In the genomic region with DNA sequence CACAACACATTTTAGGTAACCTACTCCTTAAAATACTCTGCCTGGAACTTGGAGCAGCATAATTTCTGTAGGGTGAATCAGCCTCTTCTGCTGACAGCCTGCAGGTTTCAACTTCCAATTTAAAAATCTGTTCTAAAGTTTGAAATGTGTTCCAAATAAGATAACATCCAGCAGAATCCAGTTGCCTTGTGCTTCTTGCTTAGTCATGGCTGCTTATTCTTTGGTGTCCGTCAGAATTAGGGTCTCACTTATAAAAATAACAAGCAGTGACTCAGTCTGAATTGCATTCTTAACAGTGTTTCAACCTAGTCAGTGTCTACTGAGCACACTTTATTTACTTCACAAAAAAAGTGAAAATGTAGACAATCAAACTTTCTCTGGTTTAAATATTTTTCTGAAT, we compare ENCODE assay signal across 20 cellular contexts. TPM values are rescaled to one million over a fixed set of nuclear protein-coding genes. Genes with fewer than 3 reads are reported as not detected.
A peak's percentile ranks its signal among the peaks of the same experiment; 100 is the strongest.
DNase-seq lines count a peak whose midpoint lies in the region; TF ChIP-seq lines count a peak whose summit lies in the region.
"Had no signal": no experiment of that assay in that cellular context is flagged by ENCODE, and none has a peak within 500 bp of the region (broad histone marks: within the 10 kb centered on the region; RNA-seq: fewer than 3 reads in every experiment).

No MANE protein-coding gene starts in this region.

- WGBS in smooth muscle cell (ENCODE audit: low lambda C conversion rate), result 0% methylated on average over 1 of the region's 1 CpG
- WGBS in stomach, 5 donors, result 33 to 61% (median 44%) methylated on average over 1 of the region's 1 CpG

- H3K4me3 ChIP-seq in astrocyte of the cerebellum (ENCODE audit: low read depth, low read length) (peak overlapping the region; percentile 72), smooth muscle cell (no peak overlapping the region), stomach (no peak overlapping the region)
- H3K4me3 ChIP-seq: adrenal gland, BLaER1, left lung had no signal

- TF ChIP-seq EP300 in stomach (IDR thresholded peaks at IDR 0.05), result no peak

- no peak overlapping the region for H3K9ac ChIP-seq in smooth muscle cell (ENCODE audit: low read depth)
- H3K9ac ChIP-seq: BLaER1 had no signal

- peak; percentile 54 for DNase-seq in H4 (ENCODE audit: low spot score)
- no peak for DNase-seq in astrocyte of the cerebellum (ENCODE audit: low read depth)
- peak; percentile 33 for DNase-seq in hepatic stellate cell (ENCODE audit: low spot score)
- no peak for DNase-seq in smooth muscle cell (lab: John Stamatoyannopoulos, UW; ENCODE audit: unreplicated experiment)
- DNase-seq in NCI-H1105 treated with DMSO at 0.1 percent for 48 hours (lab: John Stamatoyannopoulos, UW), result no peak
- no peak for DNase-seq in nucleus accumbens (lab: John Stamatoyannopoulos, UW)
- no peak for DNase-seq in stomach
- no peak for DNase-seq in NCI-H187 (lab: John Stamatoyannopoulos, UW)
- DNase-seq: activated CD4-positive, alpha-beta memory T cell treated with anti-CD3 and anti-CD28 coated beads, Interleukin-2, amount 10 ng/mL, durations not matched to agents 7 days and 5 days; adrenal gland; esophagus squamous epithelium; hypothalamus; left lung; NCI-H187 treated with DMSO at 0.1 percent for 48 hours; NCI-H510A treated with DMSO at 0.1 percent for 48 hours; stimulated activated CD4-positive, alpha-beta T cell treated with anti-CD3 and anti-CD28 coated beads, Interleukin-15, amount 100 ng/mL, for 24 hours; stimulated activated naive CD8-positive, alpha-beta T cell treated with anti-CD3 and anti-CD28 coated beads, Interleukin-15, amount 100 ng/mL, for 72 hours had no signal

- H3K27ac ChIP-seq in smooth muscle cell (ENCODE audit: low read depth) (no peak overlapping the region), stomach (peak overlapping the region in 1 of 5 donors; percentile 26)
- H3K27ac ChIP-seq: adrenal gland, BLaER1 had no signal

- in situ Hi-C loops in astrocyte of the cerebellum (cut with HindIII; ENCODE audit: low sequenced_read_pairs), result no loop called here

- H3K9me3 ChIP-seq in smooth muscle cell (replicated peaks; ENCODE audit: low read depth) (no peaks in the 10 kb centered on the region), stomach (no peaks in the 10 kb centered on the region)
- H3K9me3 ChIP-seq: adrenal gland, esophagus squamous epithelium, left lung had no signal

- H3K4me2 ChIP-seq in smooth muscle cell, result peak overlapping the region; percentile 10
- H3K4me2 ChIP-seq: BLaER1 had no signal

- H3K4me1 ChIP-seq in smooth muscle cell (ENCODE audit: low read depth) (peaks cover 24% of the 10 kb centered on the region), stomach (peaks cover 4 to 28% (median 24%) of the 10 kb centered on the region in 4 donors)
- H3K4me1 ChIP-seq: BLaER1 had no signal

- TF ChIP-seq CTCF in astrocyte of the cerebellum (IDR thresholded peaks at IDR 0.05; ENCODE audit: low read depth, low read length, missing control alignments), result no peak
- TF ChIP-seq CTCF in smooth muscle cell (IDR thresholded peaks at IDR 0.05; ENCODE audit: borderline replicate concordance, insufficient read depth, poor library complexity, severe bottlenecking), result no peak
- TF ChIP-seq CTCF in stomach (IDR thresholded peaks at IDR 0.05), result no peak

- no peaks in the 10 kb centered on the region for H3F3A ChIP-seq in smooth muscle cell (ENCODE audit: low read depth)

- no peaks in the 10 kb centered on the region for H3K79me2 ChIP-seq in smooth muscle cell (ENCODE audit: low read depth)

- intact Hi-C loops in stomach (cut with DNase I; ENCODE audit: low total_unique reads), result no loop called here

- no peak overlapping the region for H2AFZ ChIP-seq in smooth muscle cell (ENCODE audit: low read depth)

- no peaks in the 10 kb centered on the region for H4K20me1 ChIP-seq in smooth muscle cell (ENCODE audit: low read depth)
- H4K20me1 ChIP-seq: BLaER1 had no signal

- H3K27me3 ChIP-seq in smooth muscle cell (ENCODE audit: low read depth) (peaks cover 47% of the 10 kb centered on the region), stomach (peaks cover 0 to 60% (median 35%) of the 10 kb centered on the region in 3 donors)
- H3K27me3 ChIP-seq: BLaER1 had no signal

- no peaks in the 10 kb centered on the region for H3K36me3 ChIP-seq in smooth muscle cell (ENCODE audit: low read depth)
- no peaks in the 10 kb centered on the region for H3K36me3 ChIP-seq in stomach
- H3K36me3 ChIP-seq: adrenal gland, BLaER1, esophagus squamous epithelium, left lung had no signal

- TF ChIP-seq POLR2A in stomach (IDR thresholded peaks at IDR 0.05), result no peak

RNA-seq across cellular contexts. Expression of gene CDH6, which starts 3.7 kb away (rescaled TPM):
- 65.1 and 70.2 TPM in 2 replicates for total RNA-seq in H4 (2014; rRNA removed; shearing (Covaris generic))
- total RNA-seq in smooth muscle cell, result 5.9 and 6.7 TPM in 2 replicates
- polyA plus RNA-seq in smooth muscle cell, result 1.5 and 5.3 TPM in 2 replicates
- 1 to 10 TPM in 2 of 5 donors, under 1 TPM in 1, not detected in 2; 0.29 to 9.2 (median 2.3) TPM for total RNA-seq in stomach
- polyA plus RNA-seq in stomach, result under 1 TPM; 0.30 to 0.31 (median 0.31) TPM
- total RNA-seq: activated CD4-positive, alpha-beta memory T cell treated with anti-CD3 and anti-CD28 coated beads, Interleukin-2, amount 10 ng/mL, durations not matched to agents 7 days and 5 days; activated T-helper 1 cell treated with anti-CD3 and anti-CD28 coated beads, Interleukin-12 subunit alpha, Interleukin-12 subunit beta, Interleukin-2, Interleukin-4 antibody, amounts not matched to agents 30 ng/mL and 10 ng/mL and 1 ng/mL, durations not matched to agents 14 hours and 24 hours and 36 hours; dermis microvascular lymphatic vessel endothelial cell had no signal

Comparison
In these comparisons a context has a peak if more than half of its experiments do, and no peak if none do; other contexts are left out.
1. DNase-seq: peak in H4 (single experiment) and hepatic stellate cell (single experiment); none in astrocyte of the cerebellum (single experiment), smooth muscle cell (single experiment), NCI-H1105 treated with DMSO at 0.1 percent for 48 hours (single experiment), nucleus accumbens (0 of 56), stomach (single experiment) and NCI-H187 (0 of 2).